8 cellular contexts compared by ENCODE assay signal in genomic region chr1:161166669-161167548, GRCh38. TPM values are rescaled to one million over a fixed set of nuclear protein-coding genes. Genes with fewer than 3 reads are reported as not detected.
DNase-seq lines count a peak whose midpoint lies in the region; ATAC-seq and TF ChIP-seq lines count a peak whose summit lies in the region.

No MANE protein-coding gene starts in this region.

- peaks cover 29% of the 10 kb centered on the region for H3K4me1 ChIP-seq in body of pancreas
- H3K4me1 ChIP-seq in thyroid gland: peaks cover 13 to 17% of the 10 kb centered on the region in 2 donors

- peaks cover 9 to 12% of the 10 kb centered on the region in 2 donors for H3K36me3 ChIP-seq in body of pancreas (replicated peaks in 1 of 2; ENCODE audit: insufficient read depth in 1 of 2, low read depth in 2 of 2)
- H3K36me3 ChIP-seq in thyroid gland: peaks cover 12 to 18% of the 10 kb centered on the region in 2 donors

- ATAC-seq in Right ventricle myocardium inferior (no peak), body of pancreas (no peak), GM18868 (IDR thresholded peaks at IDR 0.05; ENCODE audit: unreplicated experiment) (no peak)

- TF ChIP-seq CTCF in NB4 (IDR thresholded peaks at IDR 0.05; ENCODE audit: low read depth, low read length): no peak
- no peak for TF ChIP-seq CTCF in body of pancreas (IDR thresholded peaks at IDR 0.05)
- TF ChIP-seq CTCF in thyroid gland (IDR thresholded peaks at IDR 0.05): no peak

- 5 to 12% methylated on average over 19 to 33 of the region's 33 CpGs for WGBS in body of pancreas, 2 donors
- WGBS in thyroid gland, 2 donors: 8 to 13% methylated on average over 16 to 33 of the region's 33 CpGs

- H3K27ac ChIP-seq in body of pancreas (peak overlapping the region; percentile 86 to 91 (median 90)), layer of hippocampus (ENCODE audit: low read depth, low read length) (peak overlapping the region; percentile 86), thyroid gland (peak overlapping the region in 2 of 3 donors; percentile 53 to 85)

- no peaks in the 10 kb centered on the region for H3K27me3 ChIP-seq in body of pancreas
- no peaks in the 10 kb centered on the region for H3K27me3 ChIP-seq in layer of hippocampus (ENCODE audit: control insufficient read depth, insufficient read depth, low read length)
- H3K27me3 ChIP-seq in thyroid gland: no peaks in the 10 kb centered on the region

- TF ChIP-seq POLR2A in NB4 (IDR thresholded peaks at IDR 0.05; ENCODE audit: extremely low read depth, insufficient read length): no peak
- no peak for TF ChIP-seq POLR2A in body of pancreas (IDR thresholded peaks at IDR 0.05)
- no peak for TF ChIP-seq POLR2A in thyroid gland (IDR thresholded peaks at IDR 0.05)

- H3K9me3 ChIP-seq in body of pancreas (no peaks in the 10 kb centered on the region), thyroid gland (no peaks in the 10 kb centered on the region)

- peak; percentile 70 for DNase-seq in Right ventricle myocardium inferior (ENCODE audit: missing footprints)
- no peak for DNase-seq in cardiac septum (ENCODE audit: low spot score)
- DNase-seq in NB4 (ENCODE audit: low read depth): peak; percentile 41
- peak in 1 of 4 donors; percentile 27 for DNase-seq in body of pancreas
- peak in 1 of 2 donors; percentile 28 for DNase-seq in thyroid gland
- DNase-seq in stimulated activated naive CD4-positive, alpha-beta T cell (lab: John Stamatoyannopoulos, UW): no peak

- H3K4me3 ChIP-seq in NB4 (ENCODE audit: low read depth, low read length): peak overlapping the region; percentile 75
- H3K4me3 ChIP-seq in body of pancreas: peak overlapping the region; percentile 17 to 83
- H3K4me3 ChIP-seq in thyroid gland (replicated peaks in 1 of 3): peak overlapping the region; percentile 9 to 65 (median 51)

- intact Hi-C loops in Right ventricle myocardium inferior (cut with DNase I): no loop called here
- intact Hi-C loops in cardiac septum (cut with DNase I): loop anchor here (1.0 kb wide), 1 partner anchor 10 kb away; the partner anchor contains the start of gene B4GALT3
- intact Hi-C loops in body of pancreas (cut with DNase I): no loop called here
- intact Hi-C loops in thyroid gland (cut with DNase I): no loop called here

RNA-seq across cellular contexts. Expression of gene PPOX, which starts 0.7 kb away (rescaled TPM):
- 13.5 TPM for total RNA-seq in Right ventricle myocardium inferior
- 12.9 TPM for total RNA-seq in cardiac septum
- total RNA-seq in body of pancreas: 10 to 100 TPM; 16.2 to 18.9 TPM
- total RNA-seq in thyroid gland: 10 to 100 TPM; 12.6 to 30.0 (median 21.8) TPM

RNA-seq across cellular contexts. Expression of gene USP21, which starts 7.6 kb away (rescaled TPM):
- 19.5 TPM for total RNA-seq in Right ventricle myocardium inferior
- total RNA-seq in cardiac septum: 17.4 TPM
- 10 to 100 TPM; 17.8 to 21.0 TPM for total RNA-seq in body of pancreas
- total RNA-seq in thyroid gland: 10 to 100 TPM; 21.2 to 27.6 (median 23.0) TPM

RNA-seq across cellular contexts. Expression of gene B4GALT3, which starts 10.4 kb away (rescaled TPM):
- total RNA-seq in Right ventricle myocardium inferior (20.9 TPM), cardiac septum (22.2 TPM), body of pancreas (10 to 100 TPM; 20.2 to 29.3 TPM), thyroid gland (10 to 100 TPM; 24.1 to 34.0 (median 29.2) TPM)

RNA-seq across cellular contexts. Expression of gene UFC1, which starts 13.1 kb away (rescaled TPM):
- 82.8 TPM for total RNA-seq in Right ventricle myocardium inferior
- 73.6 TPM for total RNA-seq in cardiac septum
- total RNA-seq in body of pancreas: 10 to 100 TPM; 33.6 to 48.8 TPM
- 10 to 100 TPM; 37.6 to 90.4 (median 62.1) TPM for total RNA-seq in thyroid gland

RNA-seq across cellular contexts. Expression of gene ADAMTS4, which starts 31.9 kb away (rescaled TPM):
- total RNA-seq in Right ventricle myocardium inferior (13.0 TPM), cardiac septum (24.0 TPM), body of pancreas (1 to 10 TPM; 6.7 to 7.9 TPM), thyroid gland (10 to 100 TPM in 1 of 4 donors, 1 to 10 TPM in 3; 4.6 to 24.4 (median 9.4) TPM)

Comparison
In these comparisons a context has a peak if more than half of its experiments do, and no peak if none do; other contexts are left out.
1. DNase-seq: peak in Right ventricle myocardium inferior (single experiment) and NB4 (single experiment); none in cardiac septum (single experiment) and stimulated activated naive CD4-positive, alpha-beta T cell (0 of 6).
2. Peak in every context shown above with its lines, with median percentiles within 50 percentile points of each other: H3K4me3 ChIP-seq and H3K27ac ChIP-seq.